Comparison of ENCODE assay signal across 8 cellular contexts in genomic region chr11:46121724-46122477, GRCh38. TPM values are rescaled to one million over a fixed set of nuclear protein-coding genes. Genes with fewer than 3 reads are reported as not detected.
DNase-seq lines count a peak whose midpoint lies in the region; ATAC-seq, FAIRE-seq and TF ChIP-seq lines count a peak whose summit lies in the region.

No MANE protein-coding gene starts in this region.

- intact Hi-C loops in uterus (cut with DNase I; ENCODE audit: low total_unique reads) = no loop called here

- no peaks in the 10 kb centered on the region for H3K36me3 Mint-ChIP-seq in T-cell

- H3K27me3 Mint-ChIP-seq in T-cell = no peaks in the 10 kb centered on the region

- peak overlapping the region; percentile 80 to 81 for H3K4me3 ChIP-seq in right atrium auricular region
- peak overlapping the region; percentile 73 to 74 for H3K4me3 ChIP-seq in uterus

- H3K36me3 ChIP-seq in right atrium auricular region = no peaks in the 10 kb centered on the region
- H3K36me3 ChIP-seq in uterus = no peaks in the 10 kb centered on the region

- peak overlapping the region; percentile 86 to 89 for H3K27ac Mint-ChIP-seq in T-cell

- H3K9me3 ChIP-seq in right atrium auricular region = no peaks in the 10 kb centered on the region
- H3K9me3 ChIP-seq in uterus = no peaks in the 10 kb centered on the region

- no peaks in the 10 kb centered on the region for H3K9me3 Mint-ChIP-seq in T-cell

- H3K27ac ChIP-seq in right atrium auricular region (peak overlapping the region; percentile 81 to 97), uterus (peak overlapping the region; percentile 90 to 99)

- peak; percentile 53 for ATAC-seq in HG02759 (IDR thresholded peaks at IDR 0.05; ENCODE audit: unreplicated experiment)
- peak; percentile 65 to 70 (median 67) for ATAC-seq in T-cell (replicated peaks in 1 of 4)

- H3K4me1 Mint-ChIP-seq in T-cell = peaks cover 31 to 39% (median 35%) of the 10 kb centered on the region in 3 donors

- H3K4me1 ChIP-seq in right atrium auricular region = peaks cover 0 to 26% of the 10 kb centered on the region in 2 donors
- H3K4me1 ChIP-seq in uterus = peaks cover 3 to 12% of the 10 kb centered on the region in 2 donors

- DNase-seq in GM12891 (ENCODE audit: insufficient read length, low spot score) = no peak
- peak; percentile 92 to 94 (median 93) for DNase-seq in NCI-H1417 (lab: John Stamatoyannopoulos, UW)
- DNase-seq in T-cell = peak; percentile 47 to 78 (median 67)
- DNase-seq in amniotic stem cell (lab: John Stamatoyannopoulos, UW) = peak; percentile 77
- peak; percentile 82 for DNase-seq in right atrium auricular region (ENCODE audit: low spot score)
- peak; percentile 69 for DNase-seq in pulmonary artery endothelial cell (ENCODE audit: low read depth, low spot score)
- peak; percentile 77 to 86 for DNase-seq in uterus

- POLR2A ChIA-PET in T-cell (lab: Charles Lee) = interaction anchor here (0.5 to 0.7 kb wide), 5 partner anchors 31 to 1411 kb away, joined by 3 to 6 read pairs (median 3); no protein-coding TSS in a partner anchor

- CTCF ChIA-PET in T-cell (lab: Charles Lee) = interaction anchor here in 1 of 2 donors (0.6 kb wide), 1 partner anchor 30 kb away, joined by 3 read pairs; no protein-coding TSS in a partner anchor

- peak overlapping the region; percentile 84 to 89 (median 88) for H3K4me3 Mint-ChIP-seq in T-cell

- FAIRE-seq in GM12891 (lab: Jason Lieb, UNC) = peak; percentile 74

- no peak for TF ChIP-seq CTCF in right atrium auricular region (IDR thresholded peaks at IDR 0.05)
- TF ChIP-seq CTCF in uterus (IDR thresholded peaks at IDR 0.05) = no peak

- TF ChIP-seq POLR2A in GM12891 (IDR thresholded peaks at IDR 0.05; ENCODE audit: low read depth, low read length) (no peak), uterus (IDR thresholded peaks at IDR 0.05) (peak in 1 of 2 donors; percentile 20)

- H3K27me3 ChIP-seq in right atrium auricular region (no peaks in the 10 kb centered on the region), uterus (no peaks in the 10 kb centered on the region)

TF ChIP-seq in GM12891, 5 proteins besides CTCF, POLR2A, EP300 and RAD21:
- TF ChIP-seq PAX5 (IDR thresholded peaks at IDR 0.05; ENCODE audit: insufficient read depth, low read length, severe bottlenecking) (no peak), POU2F2 (IDR thresholded peaks at IDR 0.05; ENCODE audit: low read depth, low read length) (peak; percentile 48; the same call in 1 of the 2 replicates), TAF1 (IDR thresholded peaks at IDR 0.05; ENCODE audit: low read depth, low read length) (no peak)

RNA-seq across cellular contexts. Expression of gene PHF21A, which starts 0.6 kb away (rescaled TPM):
- polyA plus RNA-seq in GM12891 (2012; ENCODE audit: low read depth, missing spikeins) = 23.7 TPM
- total RNA-seq in T-cell (10 to 100 TPM; 45.5 to 82.9 (median 57.4) TPM), right atrium auricular region (10 to 100 TPM; 27.6 to 35.5 TPM), pulmonary artery endothelial cell (5.4 TPM in 2 replicates), uterus (10 to 100 TPM; 12.1 to 83.3 (median 29.3) TPM)
